ENCODE assay signal across 8 cellular contexts in genomic region chr2:119517433-119517832, GRCh38. TPM values are rescaled to one million over a fixed set of nuclear protein-coding genes. Genes with fewer than 3 reads are reported as not detected.
DNase-seq lines count a peak whose midpoint lies in the region; ATAC-seq, FAIRE-seq and TF ChIP-seq lines count a peak whose summit lies in the region.

No MANE protein-coding gene starts in this region.

- H3K27ac ChIP-seq in WERI-Rb-1 = no peak overlapping the region
- no peak overlapping the region for H3K27ac ChIP-seq in esophagus muscularis mucosa (replicated peaks in 1 of 4)
- H3K27ac ChIP-seq in uterus = no peak overlapping the region

- H3K4me1 ChIP-seq in esophagus muscularis mucosa = peaks cover 0 to 10% (median 9%) of the 10 kb centered on the region in 4 donors
- no peaks in the 10 kb centered on the region for H3K4me1 ChIP-seq in uterus

- peak; percentile 93 for ATAC-seq in HG02642 (IDR thresholded peaks at IDR 0.05; ENCODE audit: poor library complexity, unreplicated experiment)

- intact Hi-C loops in esophagus muscularis mucosa (cut with DNase I) (no loop called here), uterus (cut with DNase I; ENCODE audit: low total_unique reads) (no loop called here)

- whole genome bisulfite sequencing in esophagus muscularis mucosa = 47% methylated on average over 7 of the region's 7 CpGs

- FAIRE-seq in GM12892 (lab: Jason Lieb, UNC) = peak; percentile 86

- H3K36me3 ChIP-seq in WERI-Rb-1 (no peaks in the 10 kb centered on the region), esophagus muscularis mucosa (no peaks in the 10 kb centered on the region), uterus (no peaks in the 10 kb centered on the region)

- no peaks in the 10 kb centered on the region for H3K9me3 ChIP-seq in WERI-Rb-1 (ENCODE audit: severe bottlenecking)
- H3K9me3 ChIP-seq in esophagus muscularis mucosa = no peaks in the 10 kb centered on the region
- H3K9me3 ChIP-seq in uterus = no peaks in the 10 kb centered on the region

- TF ChIP-seq CTCF in WERI-Rb-1 (IDR thresholded peaks at IDR 0.05; ENCODE audit: low read depth, low read length) (peak; percentile 85), esophagus muscularis mucosa (IDR thresholded peaks at IDR 0.05) (peak; percentile 32 to 43 (median 32)), uterus (IDR thresholded peaks at IDR 0.05) (peak in 2 of 4 experiments; percentile 6 to 13)

- H3K27me3 ChIP-seq in WERI-Rb-1 (ENCODE audit: insufficient read depth, low read depth, severe bottlenecking) (no peaks in the 10 kb centered on the region), esophagus muscularis mucosa (peaks cover 0 to 7% (median under 1%) of the 10 kb centered on the region in 4 donors), uterus (no peaks in the 10 kb centered on the region)

- DNase-seq in AG08395 (ENCODE audit: low spot score) (peak; percentile 71), GM12892 (ENCODE audit: insufficient read length) (peak; percentile 50), NCI-H1092 treated with DMSO at 0.1 percent for 48 hours (lab: John Stamatoyannopoulos, UW) (peak; percentile 17), WERI-Rb-1 (peak; percentile 68), esophagus muscularis mucosa (ENCODE audit: extremely low spot score) (peak; percentile 79), occipital lobe (lab: John Stamatoyannopoulos, UW) (peak; percentile 4), uterus (no peak)

- H3K4me3 ChIP-seq in WERI-Rb-1 (ENCODE audit: low read depth, low read length) = no peak overlapping the region
- no peak overlapping the region for H3K4me3 ChIP-seq in esophagus muscularis mucosa
- no peak overlapping the region for H3K4me3 ChIP-seq in uterus

- no peak for TF ChIP-seq EP300 in esophagus muscularis mucosa (IDR thresholded peaks at IDR 0.05)

- no peak for TF ChIP-seq POLR2A in GM12892 (IDR thresholded peaks at IDR 0.05; ENCODE audit: low read depth, low read length)
- no peak for TF ChIP-seq POLR2A in esophagus muscularis mucosa (IDR thresholded peaks at IDR 0.05; ENCODE audit: low read depth)
- no peak for TF ChIP-seq POLR2A in uterus (IDR thresholded peaks at IDR 0.05)

RNA-seq across cellular contexts. Expression of gene SCTR, which starts 6.8 kb away (rescaled TPM):
- not detected for polyA plus RNA-seq in GM12892 (2012; ENCODE audit: missing spikeins)
- total RNA-seq in esophagus muscularis mucosa (not detected), occipital lobe (0.62 TPM), uterus (not detected)

RNA-seq across cellular contexts. Expression of gene CFAP221, which starts 26.8 kb away (rescaled TPM):
- polyA plus RNA-seq in GM12892 (2012; ENCODE audit: missing spikeins) = not detected
- total RNA-seq in esophagus muscularis mucosa (under 1 TPM; 0.17 to 0.97 (median 0.29) TPM), occipital lobe (5.6 TPM), uterus (1 to 10 TPM in 3 of 4 donors, under 1 TPM in 1; 0.51 to 5.0 (median 3.7) TPM)

Comparison
In these comparisons a context has a peak if more than half of its experiments do, and no peak if none do; other contexts are left out.
1. DNase-seq: peak in AG08395 (single experiment), GM12892 (single experiment), NCI-H1092 treated with DMSO at 0.1 percent for 48 hours (single experiment), WERI-Rb-1 (single experiment), esophagus muscularis mucosa (single experiment) and occipital lobe (single experiment); none in uterus (0 of 2).